Comparison of ENCODE assay signal across 9 cellular contexts in genomic region chr15:97745481-97746071, GRCh38.
DNase-seq lines count a peak whose midpoint lies in the region; ATAC-seq, FAIRE-seq and TF ChIP-seq lines count a peak whose summit lies in the region.
"Had no signal": no experiment of that assay in that cellular context is flagged by ENCODE, and none has a peak within 500 bp of the region (broad histone marks: within the 10 kb centered on the region; RNA-seq: fewer than 3 reads in every experiment).

No MANE protein-coding gene starts in this region.

- peak; percentile 94 for ATAC-seq in GM21381 (IDR thresholded peaks at IDR 0.05; ENCODE audit: unreplicated experiment)
- peak; percentile 83 for ATAC-seq in HG03565 (IDR thresholded peaks at IDR 0.05; ENCODE audit: unreplicated experiment)
- ATAC-seq in HG03457 (IDR thresholded peaks at IDR 0.05; ENCODE audit: unreplicated experiment), result no peak

- FAIRE-seq in GM19239 (lab: Jason Lieb, UNC), result no peak

- TF ChIP-seq CTCF in glutamatergic neuron (IDR thresholded peaks at IDR 0.05; ENCODE audit: partially characterized antibody, unreplicated experiment), result peak; percentile 88

- no peak overlapping the region for H3K4me3 Mint-ChIP-seq in glutamatergic neuron (ENCODE audit: unreplicated experiment)
- H3K4me3 Mint-ChIP-seq: CD4-positive, CD25-positive, alpha-beta regulatory T cell had no signal

- no peak overlapping the region for H3K27ac Mint-ChIP-seq in glutamatergic neuron (ENCODE audit: unreplicated experiment)
- H3K27ac Mint-ChIP-seq: CD4-positive, CD25-positive, alpha-beta regulatory T cell had no signal

- no peaks in the 10 kb centered on the region for H3K36me3 Mint-ChIP-seq in glutamatergic neuron (ENCODE audit: unreplicated experiment)
- H3K36me3 Mint-ChIP-seq: CD4-positive, CD25-positive, alpha-beta regulatory T cell had no signal

- DNase-seq in NCI-H2227 (lab: John Stamatoyannopoulos, UW; ENCODE audit: unreplicated experiment) (peak; percentile 47), NCI-H2227 treated with DMSO at 0.1 percent for 48 hours (lab: John Stamatoyannopoulos, UW) (no peak), SKM-1 treated with dmso at 0.1 percent for 144 hours (lab: John Stamatoyannopoulos, UW; ENCODE audit: unreplicated experiment) (peak; percentile 34), glutamatergic neuron (peak; percentile 51), GM19239 (ENCODE audit: insufficient read length, low spot score) (no peak)

- H3K4me1 Mint-ChIP-seq in glutamatergic neuron (ENCODE audit: low read depth, unreplicated experiment), result peaks cover 16% of the 10 kb centered on the region
- H3K4me1 Mint-ChIP-seq: CD4-positive, CD25-positive, alpha-beta regulatory T cell had no signal

- no peaks in the 10 kb centered on the region for H3K27me3 Mint-ChIP-seq in glutamatergic neuron (ENCODE audit: unreplicated experiment)
- H3K27me3 Mint-ChIP-seq: CD4-positive, CD25-positive, alpha-beta regulatory T cell had no signal

- H3K9me3 Mint-ChIP-seq in glutamatergic neuron (ENCODE audit: unreplicated experiment), result no peaks in the 10 kb centered on the region

Comparison
In these comparisons a context has a peak if more than half of its experiments do, and no peak if none do; other contexts are left out.
1. DNase-seq: peak in NCI-H2227 (single experiment), SKM-1 treated with dmso at 0.1 percent for 144 hours (single experiment) and glutamatergic neuron (single experiment); none in NCI-H2227 treated with DMSO at 0.1 percent for 48 hours (single experiment) and GM19239 (single experiment).